Comparison of ENCODE assay signal across 8 cellular contexts in genomic region chr15:59372352-59373211, GRCh38. TPM values are rescaled to one million over a fixed set of nuclear protein-coding genes. Genes with fewer than 3 reads are reported as not detected.
DNase-seq lines count a peak whose midpoint lies in the region; ATAC-seq and TF ChIP-seq lines count a peak whose summit lies in the region.

Gene MYO1E (minus strand): TSS chr15:59372871. CDS start chr15:59372500, 371 bp downstream.

- H3K9me3 ChIP-seq in fibroblast of lung (ENCODE audit: control insufficient read depth, insufficient read depth, low read depth, low read length) (no peaks in the 10 kb centered on the region), mucosa of rectum (ENCODE audit: control insufficient read depth in 2 of 2, low read length in 2 of 2) (no peaks in the 10 kb centered on the region)

- H3K27ac Mint-ChIP-seq in CD14-positive monocyte, result peak within 1 kb of the TSS; percentile 72 to 90 (median 88)

- peak within 1 kb of the TSS; percentile 97 for H3K4me3 Mint-ChIP-seq in CD14-positive monocyte
- peak within 1 kb of the TSS; percentile 84 for H3K4me3 Mint-ChIP-seq in activated T-cell treated with anti-CD3 and anti-CD28 coated beads, Interleukin-2, amount 50 U/mL, for 4 hours

- peaks cover 34% of the 10 kb centered on the region for H3K4me1 Mint-ChIP-seq in CD14-positive monocyte
- peaks cover 19% of the 10 kb centered on the region for H3K4me1 Mint-ChIP-seq in activated T-cell treated with anti-CD3 and anti-CD28 coated beads, Interleukin-2, amount 50 U/mL, for 4 hours (ENCODE audit: low read depth)

- ATAC-seq in HG03439 (IDR thresholded peaks at IDR 0.05; ENCODE audit: unreplicated experiment), result peak; percentile 63
- peak; percentile 64 to 65 for ATAC-seq in activated T-cell treated with anti-CD3 and anti-CD28 coated beads, Interleukin-2, amount 50 U/mL, for 4 hours

- peaks cover 45% of the 10 kb centered on the region for H3K79me2 ChIP-seq in fibroblast of lung (ENCODE audit: control insufficient read depth, insufficient read depth, low read length)

- H3K27me3 Mint-ChIP-seq in CD14-positive monocyte (ENCODE audit: low read depth in 3 of 3), result peaks cover 11 to 18% (median 14%) of the 10 kb centered on the region in 3 donors
- peaks cover 52% of the 10 kb centered on the region for H3K27me3 Mint-ChIP-seq in activated T-cell treated with anti-CD3 and anti-CD28 coated beads, Interleukin-2, amount 50 U/mL, for 4 hours (ENCODE audit: low read depth)

- intact Hi-C loops in CD14-positive monocyte (cut with micrococcal nuclease), result loop anchor here in 1 of 2 donors (10.0 kb wide), 1 partner anchor 198 kb away; no protein-coding TSS in a partner anchor

- H4K20me1 ChIP-seq in fibroblast of lung (ENCODE audit: control insufficient read depth, extremely low read depth, insufficient read depth, low read length), result no peaks in the 10 kb centered on the region

- peaks cover 0 to 4% (median 2%) of the 10 kb centered on the region in 7 donors for H3K9me3 Mint-ChIP-seq in CD14-positive monocyte
- H3K9me3 Mint-ChIP-seq in activated T-cell treated with anti-CD3 and anti-CD28 coated beads, Interleukin-2, amount 50 U/mL, for 4 hours, result no peaks in the 10 kb centered on the region

- H3K9ac ChIP-seq in fibroblast of lung (ENCODE audit: insufficient read depth, low read length) (peak within 1 kb of the TSS; percentile 81), mucosa of rectum (ENCODE audit: low read depth in 1 of 2, low read length in 2 of 2) (peak within 1 kb of the TSS; percentile 91 to 96)

- H3K27ac ChIP-seq in fibroblast of lung (ENCODE audit: insufficient read depth, low read length) (peak within 1 kb of the TSS; percentile 83), mucosa of rectum (ENCODE audit: low read depth in 2 of 2, low read length in 2 of 2) (peak within 1 kb of the TSS; percentile 96 to 98)

- H3K4me3 ChIP-seq in fibroblast of lung (replicated peaks in 1 of 4; ENCODE audit: control extremely low read depth in 1 of 4, insufficient read depth in 1 of 4, low read depth in 3 of 4, low read length in 4 of 4) (peak within 1 kb of the TSS; percentile 73 to 93 (median 78)), mucosa of rectum (ENCODE audit: low read length in 2 of 2) (peak within 1 kb of the TSS; percentile 91 to 93)

- H3K4me1 ChIP-seq in fibroblast of lung (ENCODE audit: control insufficient read depth, extremely low read depth, insufficient read depth, low read length), result peaks cover 3% of the 10 kb centered on the region
- peaks cover 0 to 25% of the 10 kb centered on the region in 2 donors for H3K4me1 ChIP-seq in mucosa of rectum (ENCODE audit: control insufficient read depth in 2 of 2, insufficient read depth in 2 of 2, low read length in 2 of 2)

- peak; percentile 82 for DNase-seq in CD14-positive monocyte (ENCODE audit: low spot score)
- DNase-seq in NCI-H69 (lab: John Stamatoyannopoulos, UW), result peak; percentile 99
- DNase-seq in activated T-cell treated with anti-CD3 and anti-CD28 coated beads, Interleukin-2, amount 50 U/mL, for 4 hours, result no peak
- peak; percentile 98 for DNase-seq in fibroblast of lung (ENCODE audit: low read depth in 2 of 2)
- peak; percentile 99 for DNase-seq in superior temporal gyrus (ENCODE audit: extremely low spot score)

- TF ChIP-seq POLR2A in GM19099 (IDR thresholded peaks at IDR 0.05; ENCODE audit: extremely low read depth, insufficient read length, low read depth), result peak; percentile 83

- no peaks in the 10 kb centered on the region for H3K27me3 ChIP-seq in fibroblast of lung (ENCODE audit: control insufficient read depth, insufficient read depth, low read length)
- H3K27me3 ChIP-seq in mucosa of rectum (ENCODE audit: control insufficient read depth in 2 of 2, insufficient read depth in 2 of 2, low read length in 2 of 2), result no peaks in the 10 kb centered on the region

- peak within 1 kb of the TSS; percentile 90 for H3K4me2 ChIP-seq in fibroblast of lung (ENCODE audit: extremely low read depth, insufficient read depth, low read length)

- no peak for TF ChIP-seq CTCF in CD14-positive monocyte (IDR thresholded peaks at IDR 0.05)
- no peak for TF ChIP-seq CTCF in fibroblast of lung (conservative IDR thresholded peaks at IDR 0.05 in 1 of 2, IDR thresholded peaks at IDR 0.05 in 1 of 2; ENCODE audit: low read depth in 1 of 2, low read length in 2 of 2)

- H3K36me3 ChIP-seq in fibroblast of lung (ENCODE audit: control insufficient read depth, insufficient read depth, low read length), result no peaks in the 10 kb centered on the region
- peaks cover 0 to 2% of the 10 kb centered on the region in 2 donors for H3K36me3 ChIP-seq in mucosa of rectum (ENCODE audit: control insufficient read depth in 2 of 2, insufficient read depth in 2 of 2, low read length in 2 of 2)

- H2AFZ ChIP-seq in fibroblast of lung (ENCODE audit: low read length), result peak within 1 kb of the TSS; percentile 78

- peaks cover 4 to 9% of the 10 kb centered on the region in 2 donors for H3K36me3 Mint-ChIP-seq in CD14-positive monocyte
- H3K36me3 Mint-ChIP-seq in activated T-cell treated with anti-CD3 and anti-CD28 coated beads, Interleukin-2, amount 50 U/mL, for 4 hours (ENCODE audit: insufficient read depth), result no peaks in the 10 kb centered on the region

RNA-seq across cellular contexts. Expression of gene MYO1E, which starts in this region (rescaled TPM):
- polyA plus RNA-seq in CD14-positive monocyte (10 to 100 TPM in 1 of 2 donors, 1 to 10 TPM in 1; 5.5 to 16.2 TPM), fibroblast of lung (20.7 and 84.0 TPM in 2 replicates)
- total RNA-seq in activated T-cell treated with anti-CD3 and anti-CD28 coated beads, Interleukin-2, amount 50 U/mL, for 4 hours, result 1 to 10 TPM; 1.5 to 3.9 (median 2.3) TPM
- 26.5 and 27.6 TPM in 2 replicates for total RNA-seq in fibroblast of lung
- 47.5 and 167 TPM in 2 replicates for polyA plus RNA-seq in fibroblast of lung (2012)
- polyA minus RNA-seq in fibroblast of lung (ENCODE audit: low replicate concordance), result 9.8 and 37.0 TPM in 2 replicates
